Comparison of ENCODE assay signal across 1 cellular context in the genomic region with DNA sequence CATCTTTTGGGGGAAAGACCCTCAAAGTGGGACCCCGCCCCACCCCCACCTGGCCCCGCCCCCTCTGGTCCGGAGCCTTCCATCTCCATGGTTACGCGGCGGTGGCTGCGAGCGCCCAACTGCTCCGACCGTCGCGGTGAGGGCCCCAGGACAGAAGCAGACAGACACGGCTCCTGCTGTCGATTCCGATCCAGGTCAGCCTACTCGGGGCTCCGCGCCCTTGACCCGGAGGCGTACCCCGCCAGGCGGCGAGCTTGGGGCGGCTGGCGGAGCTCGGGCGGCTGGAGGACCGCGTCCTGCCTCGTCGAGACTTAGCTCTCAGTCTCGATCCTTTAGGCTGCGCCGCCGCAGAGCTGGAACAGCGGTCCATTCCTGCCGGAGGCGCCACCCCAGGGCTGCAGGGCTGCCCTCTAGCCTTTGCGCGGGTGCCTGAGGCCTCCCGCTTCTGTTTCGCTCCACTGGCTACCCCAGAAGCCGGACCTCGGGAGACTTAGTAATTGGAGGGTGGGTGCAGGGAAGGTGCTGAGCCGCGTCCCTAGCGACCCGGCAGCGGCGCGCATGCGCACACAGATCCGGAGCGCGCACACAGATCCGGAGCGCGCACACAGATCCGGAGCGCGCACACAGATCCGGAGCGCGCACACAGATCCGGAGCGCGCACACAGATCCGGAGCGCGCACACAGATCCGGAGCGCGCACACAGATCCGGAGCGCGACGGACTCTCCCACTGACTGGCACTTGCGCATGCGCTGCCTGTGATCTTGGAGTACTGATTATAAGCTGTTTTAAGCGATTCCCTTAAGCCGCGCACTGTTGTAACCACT.
TF ChIP-seq lines count a peak whose summit lies in the region.

A gene with protein sequence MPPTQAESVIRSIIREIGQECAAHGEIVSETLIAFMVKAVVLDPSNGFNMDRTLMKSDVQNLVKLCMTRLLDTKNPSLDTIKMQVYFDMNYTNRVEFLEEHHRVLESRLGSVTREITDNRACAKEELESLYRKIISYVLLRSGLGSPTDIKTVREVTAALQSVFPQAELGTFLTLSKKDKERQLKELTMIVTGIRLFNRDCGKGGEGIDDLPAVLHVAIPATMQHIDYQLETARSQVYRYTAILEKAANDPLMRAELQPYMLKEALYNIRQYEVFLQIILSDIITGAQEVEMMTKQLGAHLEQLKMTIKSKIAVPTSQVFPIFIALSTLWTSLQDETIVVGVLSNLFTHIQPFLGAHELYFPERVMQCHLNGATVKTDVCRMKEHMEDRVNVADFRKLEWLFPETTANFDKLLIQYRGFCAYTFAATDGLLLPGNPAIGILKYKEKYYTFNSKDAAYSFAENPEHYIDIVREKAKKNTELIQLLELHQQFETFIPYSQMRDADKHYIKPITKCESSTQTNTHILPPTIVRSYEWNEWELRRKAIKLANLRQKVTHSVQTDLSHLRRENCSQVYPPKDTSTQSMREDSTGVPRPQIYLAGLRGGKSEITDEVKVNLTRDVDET (plus strand): TSS at position 77 of the 825 bp plus-strand sequence. CDS start 1,868 bp downstream, outside the sequence.

TF ChIP-seq in HepG2, 621 proteins besides CTCF, POLR2A, EP300 and RAD21 (continued from another document and continues in another):
- TF ChIP-seq FOXP1 (IDR thresholded peaks at IDR 0.05) (no peak), FOXP1 (CRISPR knock-in tag; IDR thresholded peaks at IDR 0.05) (no peak), ZNF615 (CRISPR knock-in tag; IDR thresholded peaks at IDR 0.05; ENCODE audit: borderline replicate concordance) (no peak), ZNF317 (CRISPR knock-in tag; IDR thresholded peaks at IDR 0.05) (0 out of 2 replicates have a peak, but pooled peaks have one; percentile 59), BCL3 (CRISPR knock-in tag; IDR thresholded peaks at IDR 0.05) (no peak), ZNF567 (CRISPR knock-in tag; IDR thresholded peaks at IDR 0.05; ENCODE audit: borderline replicate concordance) (peak; percentile 66; the same call in 1 of the 2 replicates), NRL (CRISPR knock-in tag; IDR thresholded peaks at IDR 0.05; ENCODE audit: borderline replicate concordance) (no peak), MTA1 (CRISPR knock-in tag; IDR thresholded peaks at IDR 0.05; ENCODE audit: borderline replicate concordance) (peak; percentile 48; the same call in 1 of the 2 replicates), SMAD3 (CRISPR knock-in tag; IDR thresholded peaks at IDR 0.05) (no peak), SRSF4 (IDR thresholded peaks at IDR 0.05; ENCODE audit: low read depth, low read length, poor library complexity, severe bottlenecking) (no peak), HCFC1 (IDR thresholded peaks at IDR 0.05; ENCODE audit: low read depth, low read length) (no peak), YY1 (IDR thresholded peaks at IDR 0.05; ENCODE audit: insufficient read depth, insufficient replicate concordance, low read depth, low read length) (no peak), ZNF75D (CRISPR knock-in tag; IDR thresholded peaks at IDR 0.05; ENCODE audit: borderline replicate concordance) (no peak), ZNF484 (CRISPR knock-in tag; IDR thresholded peaks at IDR 0.05; ENCODE audit: borderline replicate concordance, low read depth) (no peak), XRCC5 (optimal IDR thresholded peaks at IDR 0.05; ENCODE audit: low read length) (peak; percentile 31), ZC3H4 (CRISPR knock-in tag; IDR thresholded peaks at IDR 0.05; ENCODE audit: borderline replicate concordance) (no peak), MBNL3 (CRISPR knock-in tag; conservative IDR thresholded peaks at IDR 0.05) (no peak), DZIP1 (CRISPR knock-in tag; IDR thresholded peaks at IDR 0.05) (no peak), FOSL1 (CRISPR knock-in tag; IDR thresholded peaks at IDR 0.05; ENCODE audit: borderline replicate concordance) (no peak), SP140L (CRISPR knock-in tag; IDR thresholded peaks at IDR 0.05; ENCODE audit: borderline replicate concordance) (no peak), CENPX (CRISPR knock-in tag; IDR thresholded peaks at IDR 0.05) (no peak), NBN (conservative IDR thresholded peaks at IDR 0.05) (no peak), ZNF143 (CRISPR knock-in tag; IDR thresholded peaks at IDR 0.05) (peak; percentile 23; the same call in 1 of the 2 replicates), KDM1A (CRISPR knock-in tag; IDR thresholded peaks at IDR 0.05) (no peak), NFE2 (CRISPR knock-in tag; IDR thresholded peaks at IDR 0.05) (no peak), ZNF343 (CRISPR knock-in tag; IDR thresholded peaks at IDR 0.05) (peak; percentile 53; the same call in 1 of the 2 replicates), SKIL (CRISPR knock-in tag; IDR thresholded peaks at IDR 0.05; ENCODE audit: borderline replicate concordance) (no peak), SIN3A (IDR thresholded peaks at IDR 0.05; ENCODE audit: borderline replicate concordance, low read depth, low read length) (peak; percentile 75; the same call in 1 of the 2 replicates), RELA (CRISPR knock-in tag; IDR thresholded peaks at IDR 0.05) (no peak), SPEN (CRISPR knock-in tag; IDR thresholded peaks at IDR 0.05; ENCODE audit: low read depth) (no peak)
- TF ChIP-seq, protein P1, sequence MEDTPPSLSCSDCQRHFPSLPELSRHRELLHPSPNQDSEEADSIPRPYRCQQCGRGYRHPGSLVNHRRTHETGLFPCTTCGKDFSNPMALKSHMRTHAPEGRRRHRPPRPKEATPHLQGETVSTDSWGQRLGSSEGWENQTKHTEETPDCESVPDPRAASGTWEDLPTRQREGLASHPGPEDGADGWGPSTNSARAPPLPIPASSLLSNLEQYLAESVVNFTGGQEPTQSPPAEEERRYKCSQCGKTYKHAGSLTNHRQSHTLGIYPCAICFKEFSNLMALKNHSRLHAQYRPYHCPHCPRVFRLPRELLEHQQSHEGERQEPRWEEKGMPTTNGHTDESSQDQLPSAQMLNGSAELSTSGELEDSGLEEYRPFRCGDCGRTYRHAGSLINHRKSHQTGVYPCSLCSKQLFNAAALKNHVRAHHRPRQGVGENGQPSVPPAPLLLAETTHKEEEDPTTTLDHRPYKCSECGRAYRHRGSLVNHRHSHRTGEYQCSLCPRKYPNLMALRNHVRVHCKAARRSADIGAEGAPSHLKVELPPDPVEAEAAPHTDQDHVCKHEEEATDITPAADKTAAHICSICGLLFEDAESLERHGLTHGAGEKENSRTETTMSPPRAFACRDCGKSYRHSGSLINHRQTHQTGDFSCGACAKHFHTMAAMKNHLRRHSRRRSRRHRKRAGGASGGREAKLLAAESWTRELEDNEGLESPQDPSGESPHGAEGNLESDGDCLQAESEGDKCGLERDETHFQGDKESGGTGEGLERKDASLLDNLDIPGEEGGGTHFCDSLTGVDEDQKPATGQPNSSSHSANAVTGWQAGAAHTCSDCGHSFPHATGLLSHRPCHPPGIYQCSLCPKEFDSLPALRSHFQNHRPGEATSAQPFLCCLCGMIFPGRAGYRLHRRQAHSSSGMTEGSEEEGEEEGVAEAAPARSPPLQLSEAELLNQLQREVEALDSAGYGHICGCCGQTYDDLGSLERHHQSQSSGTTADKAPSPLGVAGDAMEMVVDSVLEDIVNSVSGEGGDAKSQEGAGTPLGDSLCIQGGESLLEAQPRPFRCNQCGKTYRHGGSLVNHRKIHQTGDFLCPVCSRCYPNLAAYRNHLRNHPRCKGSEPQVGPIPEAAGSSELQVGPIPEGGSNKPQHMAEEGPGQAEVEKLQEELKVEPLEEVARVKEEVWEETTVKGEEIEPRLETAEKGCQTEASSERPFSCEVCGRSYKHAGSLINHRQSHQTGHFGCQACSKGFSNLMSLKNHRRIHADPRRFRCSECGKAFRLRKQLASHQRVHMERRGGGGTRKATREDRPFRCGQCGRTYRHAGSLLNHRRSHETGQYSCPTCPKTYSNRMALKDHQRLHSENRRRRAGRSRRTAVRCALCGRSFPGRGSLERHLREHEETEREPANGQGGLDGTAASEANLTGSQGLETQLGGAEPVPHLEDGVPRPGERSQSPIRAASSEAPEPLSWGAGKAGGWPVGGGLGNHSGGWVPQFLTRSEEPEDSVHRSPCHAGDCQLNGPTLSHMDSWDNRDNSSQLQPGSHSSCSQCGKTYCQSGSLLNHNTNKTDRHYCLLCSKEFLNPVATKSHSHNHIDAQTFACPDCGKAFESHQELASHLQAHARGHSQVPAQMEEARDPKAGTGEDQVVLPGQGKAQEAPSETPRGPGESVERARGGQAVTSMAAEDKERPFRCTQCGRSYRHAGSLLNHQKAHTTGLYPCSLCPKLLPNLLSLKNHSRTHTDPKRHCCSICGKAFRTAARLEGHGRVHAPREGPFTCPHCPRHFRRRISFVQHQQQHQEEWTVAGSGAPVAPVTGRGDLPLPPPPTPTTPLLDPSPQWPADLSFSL (CRISPR knock-in tag; IDR thresholded peaks at IDR 0.05), result no peak
- TF ChIP-seq, protein P2, sequence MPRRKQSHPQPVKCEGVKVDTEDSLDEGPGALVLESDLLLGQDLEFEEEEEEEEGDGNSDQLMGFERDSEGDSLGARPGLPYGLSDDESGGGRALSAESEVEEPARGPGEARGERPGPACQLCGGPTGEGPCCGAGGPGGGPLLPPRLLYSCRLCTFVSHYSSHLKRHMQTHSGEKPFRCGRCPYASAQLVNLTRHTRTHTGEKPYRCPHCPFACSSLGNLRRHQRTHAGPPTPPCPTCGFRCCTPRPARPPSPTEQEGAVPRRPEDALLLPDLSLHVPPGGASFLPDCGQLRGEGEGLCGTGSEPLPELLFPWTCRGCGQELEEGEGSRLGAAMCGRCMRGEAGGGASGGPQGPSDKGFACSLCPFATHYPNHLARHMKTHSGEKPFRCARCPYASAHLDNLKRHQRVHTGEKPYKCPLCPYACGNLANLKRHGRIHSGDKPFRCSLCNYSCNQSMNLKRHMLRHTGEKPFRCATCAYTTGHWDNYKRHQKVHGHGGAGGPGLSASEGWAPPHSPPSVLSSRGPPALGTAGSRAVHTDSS (CRISPR knock-in tag; conservative IDR thresholded peaks at IDR 0.05), result no peak
- TF ChIP-seq, protein P3, sequence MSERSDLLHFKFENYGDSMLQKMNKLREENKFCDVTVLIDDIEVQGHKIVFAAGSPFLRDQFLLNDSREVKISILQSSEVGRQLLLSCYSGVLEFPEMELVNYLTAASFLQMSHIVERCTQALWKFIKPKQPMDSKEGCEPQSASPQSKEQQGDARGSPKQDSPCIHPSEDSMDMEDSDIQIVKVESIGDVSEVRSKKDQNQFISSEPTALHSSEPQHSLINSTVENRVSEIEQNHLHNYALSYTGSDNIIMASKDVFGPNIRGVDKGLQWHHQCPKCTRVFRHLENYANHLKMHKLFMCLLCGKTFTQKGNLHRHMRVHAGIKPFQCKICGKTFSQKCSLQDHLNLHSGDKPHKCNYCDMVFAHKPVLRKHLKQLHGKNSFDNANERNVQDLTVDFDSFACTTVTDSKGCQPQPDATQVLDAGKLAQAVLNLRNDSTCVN (CRISPR knock-in tag; IDR thresholded peaks at IDR 0.05; ENCODE audit: borderline replicate concordance), result peak; percentile 3; the same call in 1 of the 2 replicates
- TF ChIP-seq, protein P4, sequence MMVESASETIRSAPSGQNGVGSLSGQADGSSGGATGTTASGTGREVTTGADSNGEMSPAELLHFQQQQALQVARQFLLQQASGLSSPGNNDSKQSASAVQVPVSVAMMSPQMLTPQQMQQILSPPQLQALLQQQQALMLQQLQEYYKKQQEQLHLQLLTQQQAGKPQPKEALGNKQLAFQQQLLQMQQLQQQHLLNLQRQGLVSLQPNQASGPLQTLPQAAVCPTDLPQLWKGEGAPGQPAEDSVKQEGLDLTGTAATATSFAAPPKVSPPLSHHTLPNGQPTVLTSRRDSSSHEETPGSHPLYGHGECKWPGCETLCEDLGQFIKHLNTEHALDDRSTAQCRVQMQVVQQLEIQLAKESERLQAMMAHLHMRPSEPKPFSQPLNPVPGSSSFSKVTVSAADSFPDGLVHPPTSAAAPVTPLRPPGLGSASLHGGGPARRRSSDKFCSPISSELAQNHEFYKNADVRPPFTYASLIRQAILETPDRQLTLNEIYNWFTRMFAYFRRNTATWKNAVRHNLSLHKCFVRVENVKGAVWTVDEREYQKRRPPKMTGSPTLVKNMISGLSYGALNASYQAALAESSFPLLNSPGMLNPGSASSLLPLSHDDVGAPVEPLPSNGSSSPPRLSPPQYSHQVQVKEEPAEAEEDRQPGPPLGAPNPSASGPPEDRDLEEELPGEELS (CRISPR knock-in tag; IDR thresholded peaks at IDR 0.05), result no peak
